30 cellular contexts compared by ENCODE assay signal in genomic region chr1:3788756-3789420, GRCh38. TPM values are rescaled to one million over a fixed set of nuclear protein-coding genes. Genes with fewer than 3 reads are reported as not detected.
DNase-seq lines count a peak whose midpoint lies in the region; ATAC-seq, FAIRE-seq and TF ChIP-seq lines count a peak whose summit lies in the region.
"Had no signal": no experiment of that assay in that cellular context is flagged by ENCODE, and none has a peak within 500 bp of the region (broad histone marks: within the 10 kb centered on the region; RNA-seq: fewer than 3 reads in every experiment).

No MANE protein-coding gene starts in this region.

- in situ Hi-C loops in HepG2 (cut with HindIII; ENCODE audit: extremely low pct_ligation_motif_present, low pct_unique_long_range_greater_than_20kb) = no loop called here

- 76% methylated on average over 14 of the region's 16 CpGs for WGBS in suprapubic skin
- 90% methylated on average over 12 of the region's 16 CpGs for WGBS in HepG2 (ENCODE audit: low lambda C conversion rate)

- CTCF ChIA-PET in HepG2 (lab: Yijun Ruan, JAX; ENCODE audit: low intra/inter-chr PET ratio, low total read pairs) = no interaction called here

- POLR2A ChIA-PET in HepG2 (lab: Yijun Ruan, JAX) = interaction anchor here (1.6 kb wide), 1 partner anchor 13 kb away, joined by 4 read pairs; no protein-coding TSS in a partner anchor

- no peak overlapping the region for H3K4me3 ChIP-seq in iPS-15b (ENCODE audit: low read depth, low read length)
- H3K4me3 ChIP-seq in suprapubic skin = no peak overlapping the region
- H3K4me3 ChIP-seq in HepG2 (replicated peaks in 1 of 3; ENCODE audit: insufficient read depth in 1 of 3, low read depth in 2 of 3, low read length in 3 of 3) = no peak overlapping the region
- H3K4me3 ChIP-seq: body of pancreas, esophagus squamous epithelium, gastroesophageal sphincter had no signal

- H3K27me3 ChIP-seq in iPS-15b (ENCODE audit: control insufficient read depth, insufficient read depth, low read length) = no peaks in the 10 kb centered on the region
- no peaks in the 10 kb centered on the region for H3K27me3 ChIP-seq in suprapubic skin
- H3K27me3 ChIP-seq in HepG2 (ENCODE audit: control insufficient read depth in 1 of 2, insufficient read depth in 2 of 2, low read length in 2 of 2) = no peaks in the 10 kb centered on the region
- H3K27me3 ChIP-seq: body of pancreas, esophagus squamous epithelium, gastroesophageal sphincter had no signal

- no peaks in the 10 kb centered on the region for H3K9me3 ChIP-seq in iPS-15b (ENCODE audit: control insufficient read depth, insufficient read depth, low read length)
- no peaks in the 10 kb centered on the region for H3K9me3 ChIP-seq in suprapubic skin
- H3K9me3 ChIP-seq in HepG2 (ENCODE audit: low read length) = no peaks in the 10 kb centered on the region
- H3K9me3 ChIP-seq: body of pancreas, esophagus squamous epithelium, gastroesophageal sphincter had no signal

- peak overlapping the region; percentile 5 for H3K27ac ChIP-seq in suprapubic skin
- H3K27ac ChIP-seq in HepG2 (ENCODE audit: extremely low read length, insufficient read depth, low read length) = no peak overlapping the region
- H3K27ac ChIP-seq: body of pancreas, esophagus squamous epithelium, gastroesophageal sphincter had no signal

- peaks cover 34% of the 10 kb centered on the region for H3K79me2 ChIP-seq in HepG2 (ENCODE audit: insufficient read depth, low read length)

- FAIRE-seq in HepG2 (lab: Jason Lieb, UNC) = no peak
- FAIRE-seq: colon, small intestine had no signal

- TF ChIP-seq POLR2A in suprapubic skin (IDR thresholded peaks at IDR 0.05) (no peak), HepG2 (IDR thresholded peaks at IDR 0.05; ENCODE audit: insufficient read depth in 1 of 2, low read depth in 2 of 2, low read length in 2 of 2) (no peak)

- H3K4me1 ChIP-seq in iPS-15b (ENCODE audit: control insufficient read depth, insufficient read depth, low read length) (peaks cover 7% of the 10 kb centered on the region), suprapubic skin (peaks cover 28% of the 10 kb centered on the region), HepG2 (ENCODE audit: insufficient read depth, low read length) (peaks cover 37% of the 10 kb centered on the region)

- BruUV-seq in HepG2 (replicated peaks; lab: Mats Ljungman, UMichigan) = no TSS peak

- H4K20me1 ChIP-seq in HepG2 (ENCODE audit: insufficient read depth, low read length) = 0 out of 2 replicates have a peak, but pooled peaks cover 7% of the 10 kb centered on the region

- DNase-seq in Right ventricle myocardium inferior (ENCODE audit: missing footprints) (peak; percentile 56), cardiac septum (ENCODE audit: low spot score) (no peak), cerebellar cortex (ENCODE audit: low spot score) (peak; percentile 64), suprapubic skin (ENCODE audit: low spot score in 2 of 2) (no peak), HepG2 (ENCODE audit: low spot score) (no peak), iPS-NIHi7 (ENCODE audit: extremely low spot score) (no peak)
- no peak for DNase-seq in activated CD4-positive, alpha-beta T cell treated with anti-CD3 and anti-CD28 coated beads, Interleukin-2, amount 50 U/mL, for 1 hour
- DNase-seq: activated CD4-positive, alpha-beta T cell treated with anti-CD3 and anti-CD28 coated beads, Interleukin-2, amount 50 U/mL, for 48 hours; activated CD4-positive, CD25-positive, alpha-beta regulatory T cell; activated effector memory CD4-positive, alpha-beta T cell treated with anti-CD3 and anti-CD28 coated beads, Interleukin-2, amount 50 U/mL, for 16 hours; body of pancreas; DMS79 treated with DMSO at 0.1 percent for 48 hours; effector memory CD4-positive, alpha-beta T cell; esophagus squamous epithelium; left colon; mesenchymal stem cell; NCI-H1105; NCI-H1930; nucleus accumbens; small intestine; stimulated activated CD4-positive, alpha-beta T cell treated with anti-CD3 and anti-CD28 coated beads, Interleukin-1b, Interleukin-23, amount 100 ng/mL, for 48 hours had no signal

- H3K4me2 ChIP-seq in HepG2 (ENCODE audit: low read depth, low read length) = no peak overlapping the region

- H3K36me3 ChIP-seq in iPS-15b (ENCODE audit: control insufficient read depth, insufficient read depth, low read length) (peaks cover 34% of the 10 kb centered on the region), suprapubic skin (peaks cover 63% of the 10 kb centered on the region), HepG2 (replicated peaks in 1 of 2; ENCODE audit: control insufficient read depth in 1 of 2, insufficient read depth in 2 of 2, low read length in 2 of 2) (peaks cover 14 to 39% of the 10 kb centered on the region in 2 experiments)

- TF ChIP-seq RAD21 in HepG2 (CRISPR knock-in tag; IDR thresholded peaks at IDR 0.05) = no peak

- H2AFZ ChIP-seq in HepG2 (ENCODE audit: low read length) = no peak overlapping the region

- peak overlapping the region; percentile 54 for H3K9ac ChIP-seq in iPS-15b (ENCODE audit: low read depth, low read length)
- no peak overlapping the region for H3K9ac ChIP-seq in HepG2 (ENCODE audit: insufficient read depth, low read depth, low read length)

- TF ChIP-seq EP300 in suprapubic skin (IDR thresholded peaks at IDR 0.05) = no peak
- no peak for TF ChIP-seq EP300 in HepG2 (IDR thresholded peaks at IDR 0.05; ENCODE audit: low read depth in 2 of 2, low read length in 2 of 2)
- no peak for TF ChIP-seq EP300 in HepG2 (CRISPR knock-in tag; IDR thresholded peaks at IDR 0.05; ENCODE audit: borderline replicate concordance)

- ATAC-seq in Right ventricle myocardium inferior (peak; percentile 55), HepG2 (no peak)
- ATAC-seq: body of pancreas, gastroesophageal sphincter, left colon had no signal

- TF ChIP-seq CTCF in suprapubic skin (IDR thresholded peaks at IDR 0.05) = no peak
- TF ChIP-seq CTCF in HepG2 (CRISPR knock-in tag; IDR thresholded peaks at IDR 0.05) = no peak

- intact Hi-C loops in Right ventricle myocardium inferior (cut with DNase I) = no loop called here
- intact Hi-C loops in cardiac septum (cut with DNase I) = no loop called here
- intact Hi-C loops in HepG2 (cut with micrococcal nuclease; ENCODE audit: unreplicated experiment) = no loop called here

RNA-seq across cellular contexts. Expression of gene LRRC47, which starts 7.4 kb away (rescaled TPM):
- 54.5 TPM for total RNA-seq in Right ventricle myocardium inferior
- 63.1 TPM for total RNA-seq in cardiac septum
- total RNA-seq in suprapubic skin = 10 to 100 TPM; 36.4 to 53.0 (median 41.4) TPM
- total RNA-seq in HepG2 (2016; rRNA removed; fragmentation: Illumina TruSeq; extraction: Trizol) = 52.4 and 52.5 TPM in 2 replicates
- total RNA-seq in HepG2 (2016; cell fraction: cytosol; rRNA removed; fragmentation: Illumina TruSeq; extraction: Trizol; ENCODE audit: low read depth) = 6.5 and 7.6 TPM in 2 replicates
- 47.8 and 53.6 TPM in 2 replicates for total RNA-seq in HepG2 (2016; cell fraction: insoluble cytoplasmic fraction; rRNA removed; fragmentation: Illumina TruSeq; extraction: Trizol)
- total RNA-seq in HepG2 (2016; cell fraction: membrane; rRNA removed; fragmentation: Illumina TruSeq; extraction: Trizol) = 11.1 and 12.6 TPM in 2 replicates
- total RNA-seq in HepG2 (2016; cell fraction: nucleus; rRNA removed; fragmentation: Illumina TruSeq; extraction: Trizol) = 22.3 and 30.2 TPM in 2 replicates
- polyA plus RNA-seq in HepG2 (2011; rRNA removed) = 18.3 and 20.2 TPM in 2 replicates
- 11.1 and 11.8 TPM in 2 replicates for polyA plus RNA-seq in HepG2 (2011; cell fraction: cytosol; rRNA removed)
- polyA plus RNA-seq in HepG2 (2011; cell fraction: nucleus; rRNA removed) = 22.8 and 33.3 TPM in 2 replicates
- 19.1 and 36.0 TPM in 2 replicates for polyA plus RNA-seq in HepG2 (2012)
- 3.5 and 3.9 TPM in 2 replicates for polyA plus RNA-seq in HepG2 (2016; cell fraction: cytosol; fragmentation: Illumina TruSeq; extraction: Trizol; ENCODE audit: low read depth)
- 46.2 and 54.8 TPM in 2 replicates for polyA plus RNA-seq in HepG2 (2016; cell fraction: insoluble cytoplasmic fraction; fragmentation: Illumina TruSeq; extraction: Trizol; ENCODE audit: low read depth)
- 9.2 and 9.3 TPM in 2 replicates for polyA plus RNA-seq in HepG2 (2016; cell fraction: membrane; fragmentation: Illumina TruSeq; extraction: Trizol; ENCODE audit: low read depth)
- polyA plus RNA-seq in HepG2 (2016; cell fraction: nucleus; fragmentation: Illumina TruSeq; extraction: Trizol; ENCODE audit: insufficient read depth, low read depth) = 63.9 and 68.5 TPM in 2 replicates
- polyA minus RNA-seq in HepG2 (2011; rRNA and poly(A)+ RNA removed; ENCODE audit: low replicate concordance) = 12.3 and 17.4 TPM in 2 replicates
- 12.0 and 18.0 TPM in 2 replicates for polyA minus RNA-seq in HepG2 (2011; cell fraction: cytosol; rRNA and poly(A)+ RNA removed)
- 10.1 and 11.3 TPM in 2 replicates for polyA minus RNA-seq in HepG2 (2011; cell fraction: nucleus; rRNA and poly(A)+ RNA removed)

RNA-seq across cellular contexts. Expression of gene SMIM1, which starts 16.3 kb away (rescaled TPM):
- total RNA-seq in Right ventricle myocardium inferior (13.0 TPM), cardiac septum (8.0 TPM), suprapubic skin (1 to 10 TPM in 3 of 4 donors, not detected in 1; 3.2 to 8.4 (median 3.4) TPM), HepG2 (2016; rRNA removed; fragmentation: Illumina TruSeq; extraction: Trizol) (55.8 and 56.3 TPM in 2 replicates)
- total RNA-seq in HepG2 (2016; cell fraction: cytosol; rRNA removed; fragmentation: Illumina TruSeq; extraction: Trizol; ENCODE audit: low read depth) = 360 and 516 TPM in 2 replicates
- total RNA-seq in HepG2 (2016; cell fraction: insoluble cytoplasmic fraction; rRNA removed; fragmentation: Illumina TruSeq; extraction: Trizol) = 54.3 and 58.0 TPM in 2 replicates
- total RNA-seq in HepG2 (2016; cell fraction: membrane; rRNA removed; fragmentation: Illumina TruSeq; extraction: Trizol) = 94.8 and 147 TPM in 2 replicates
- total RNA-seq in HepG2 (2016; cell fraction: nucleus; rRNA removed; fragmentation: Illumina TruSeq; extraction: Trizol) = 35.3 and 45.5 TPM in 2 replicates
- polyA plus RNA-seq in HepG2 (2011; rRNA removed) = 12.4 and 22.2 TPM in 2 replicates
- polyA plus RNA-seq in HepG2 (2011; cell fraction: cytosol; rRNA removed) = 15.0 and 35.9 TPM in 2 replicates
- 20.1 and 21.5 TPM in 2 replicates for polyA plus RNA-seq in HepG2 (2011; cell fraction: nucleus; rRNA removed)
- 18.7 and 18.9 TPM in 2 replicates for polyA plus RNA-seq in HepG2 (2012)
- 172 and 230 TPM in 2 replicates for polyA plus RNA-seq in HepG2 (2016; cell fraction: cytosol; fragmentation: Illumina TruSeq; extraction: Trizol; ENCODE audit: low read depth)
- polyA plus RNA-seq in HepG2 (2016; cell fraction: insoluble cytoplasmic fraction; fragmentation: Illumina TruSeq; extraction: Trizol; ENCODE audit: low read depth) = 45.5 and 47.9 TPM in 2 replicates
- polyA plus RNA-seq in HepG2 (2016; cell fraction: membrane; fragmentation: Illumina TruSeq; extraction: Trizol; ENCODE audit: low read depth) = 82.1 and 104 TPM in 2 replicates
- polyA plus RNA-seq in HepG2 (2016; cell fraction: nucleus; fragmentation: Illumina TruSeq; extraction: Trizol; ENCODE audit: insufficient read depth, low read depth) = 32.0 and 32.8 TPM in 2 replicates
- 29.5 TPM in 1 of 2 replicates, not detected in the other for polyA minus RNA-seq in HepG2 (2011; rRNA and poly(A)+ RNA removed; ENCODE audit: low replicate concordance)
- 18.6 and 19.1 TPM in 2 replicates for polyA minus RNA-seq in HepG2 (2011; cell fraction: cytosol; rRNA and poly(A)+ RNA removed)
- polyA minus RNA-seq in HepG2 (2011; cell fraction: nucleus; rRNA and poly(A)+ RNA removed) = 17.1 and 18.4 TPM in 2 replicates
- total RNA-seq: LHCN-M2, RPMI7951, urinary bladder had no signal

RNA-seq across cellular contexts. Expression of gene CCDC27, which starts 36.6 kb away (rescaled TPM):
- not detected for total RNA-seq in Right ventricle myocardium inferior
- total RNA-seq in cardiac septum = not detected
- total RNA-seq in suprapubic skin = not detected
- total RNA-seq in HepG2 (2016; rRNA removed; fragmentation: Illumina TruSeq; extraction: Trizol) = not detected in 2 replicates
- not detected in 2 replicates for total RNA-seq in HepG2 (2016; cell fraction: cytosol; rRNA removed; fragmentation: Illumina TruSeq; extraction: Trizol; ENCODE audit: low read depth)
- total RNA-seq in HepG2 (2016; cell fraction: insoluble cytoplasmic fraction; rRNA removed; fragmentation: Illumina TruSeq; extraction: Trizol) = not detected in 2 replicates
- not detected in 2 replicates for total RNA-seq in HepG2 (2016; cell fraction: membrane; rRNA removed; fragmentation: Illumina TruSeq; extraction: Trizol)
- not detected in 2 replicates for total RNA-seq in HepG2 (2016; cell fraction: nucleus; rRNA removed; fragmentation: Illumina TruSeq; extraction: Trizol)
- polyA plus RNA-seq in HepG2 (2011; rRNA removed) = not detected in 2 replicates
- not detected in 2 replicates for polyA plus RNA-seq in HepG2 (2011; cell fraction: cytosol; rRNA removed)
- polyA plus RNA-seq in HepG2 (2011; cell fraction: nucleus; rRNA removed) = not detected in 2 replicates
- 0.23 TPM in 1 of 2 replicates, not detected in the other for polyA plus RNA-seq in HepG2 (2012)
- not detected in 2 replicates for polyA plus RNA-seq in HepG2 (2016; cell fraction: cytosol; fragmentation: Illumina TruSeq; extraction: Trizol; ENCODE audit: low read depth)
- polyA plus RNA-seq in HepG2 (2016; cell fraction: insoluble cytoplasmic fraction; fragmentation: Illumina TruSeq; extraction: Trizol; ENCODE audit: low read depth) = not detected in 2 replicates
- polyA plus RNA-seq in HepG2 (2016; cell fraction: membrane; fragmentation: Illumina TruSeq; extraction: Trizol; ENCODE audit: low read depth) = not detected in 2 replicates
- not detected in 2 replicates for polyA plus RNA-seq in HepG2 (2016; cell fraction: nucleus; fragmentation: Illumina TruSeq; extraction: Trizol; ENCODE audit: insufficient read depth, low read depth)
- not detected in 2 replicates for polyA minus RNA-seq in HepG2 (2011; rRNA and poly(A)+ RNA removed; ENCODE audit: low replicate concordance)
- not detected in 2 replicates for polyA minus RNA-seq in HepG2 (2011; cell fraction: cytosol; rRNA and poly(A)+ RNA removed)
- polyA minus RNA-seq in HepG2 (2011; cell fraction: nucleus; rRNA and poly(A)+ RNA removed) = not detected in 2 replicates
- total RNA-seq: A673, body of pancreas, esophagus squamous epithelium, gastroesophageal sphincter, left colon, LHCN-M2, RPMI7951, urinary bladder had no signal
- polyA plus RNA-seq: adipose tissue, BJ, urinary bladder had no signal

Comparison
In these comparisons a context has a peak if more than half of its experiments do, and no peak if none do; other contexts are left out.
1. DNase-seq: peak in Right ventricle myocardium inferior (single experiment) and cerebellar cortex (single experiment); none in cardiac septum (single experiment), suprapubic skin (0 of 2), HepG2 (single experiment), iPS-NIHi7 (single experiment) and activated CD4-positive, alpha-beta T cell treated with anti-CD3 and anti-CD28 coated beads, Interleukin-2, amount 50 U/mL, for 1 hour (single experiment).